12 cellular contexts compared by ENCODE assay signal in the genomic region with DNA sequence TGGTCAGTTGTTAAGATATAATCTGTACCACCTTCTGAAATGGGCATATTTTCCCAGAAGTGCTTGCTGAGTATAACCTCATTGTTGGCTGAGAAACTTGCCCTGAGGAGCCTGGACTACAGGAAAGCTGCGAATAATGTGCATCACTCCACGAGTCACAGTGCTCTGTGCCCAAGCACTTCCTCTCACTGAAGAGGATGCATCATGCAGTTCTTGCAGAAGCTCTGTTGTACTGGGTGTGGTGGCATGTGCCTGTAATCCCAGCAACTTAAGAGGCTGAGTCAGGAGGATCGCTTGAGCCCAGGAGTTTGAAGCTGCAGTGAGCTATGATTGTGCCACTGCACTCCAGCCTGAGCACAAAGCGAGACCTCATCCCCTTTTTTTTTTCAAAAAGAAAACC. TPM values are rescaled to one million over a fixed set of nuclear protein-coding genes. Genes with fewer than 3 reads are reported as not detected.
A peak's percentile ranks its signal among the peaks of the same experiment; 100 is the strongest.
DNase-seq lines count a peak whose midpoint lies in the region; TF ChIP-seq lines count a peak whose summit lies in the region.
"Had no signal": no experiment of that assay in that cellular context is flagged by ENCODE, and none has a peak within 500 bp of the region (broad histone marks: within the 10 kb centered on the region; RNA-seq: fewer than 3 reads in every experiment).

No MANE protein-coding gene starts in this region.

- no peaks in the 10 kb centered on the region for H3K9me3 Mint-ChIP-seq in activated CD4-positive, alpha-beta memory T cell treated with anti-CD3 and anti-CD28 coated beads, Interleukin-2, amount 10 ng/mL, durations not matched to agents 7 days and 5 days
- H3K9me3 Mint-ChIP-seq in Caco-2 (ENCODE audit: unreplicated experiment) (no peaks in the 10 kb centered on the region), type B pancreatic cell (no peaks in the 10 kb centered on the region)

- no peaks in the 10 kb centered on the region for H3K27me3 Mint-ChIP-seq in activated CD4-positive, alpha-beta memory T cell treated with anti-CD3 and anti-CD28 coated beads, Interleukin-2, amount 10 ng/mL, durations not matched to agents 7 days and 5 days
- H3K27me3 Mint-ChIP-seq in Caco-2 (ENCODE audit: insufficient read depth, unreplicated experiment) (no peaks in the 10 kb centered on the region), type B pancreatic cell (no peaks in the 10 kb centered on the region)

- intact Hi-C loops in Caco-2 (cut with micrococcal nuclease; ENCODE audit: unreplicated experiment): no loop called here

- H3K4me3 Mint-ChIP-seq in activated CD4-positive, alpha-beta memory T cell treated with anti-CD3 and anti-CD28 coated beads, Interleukin-2, amount 10 ng/mL, durations not matched to agents 7 days and 5 days: no peak overlapping the region
- H3K4me3 Mint-ChIP-seq in Caco-2 (ENCODE audit: unreplicated experiment) (no peak overlapping the region), type B pancreatic cell (no peak overlapping the region)
- H3K4me3 Mint-ChIP-seq: H9 had no signal

- DNase-seq in AG09319 (ENCODE audit: extremely low read depth, low read depth): peak; percentile 19
- peak; percentile 73 for DNase-seq in HCEC 1CT
- no peak for DNase-seq in activated CD4-positive, alpha-beta memory T cell treated with anti-CD3 and anti-CD28 coated beads, Interleukin-2, amount 10 ng/mL, durations not matched to agents 7 days and 5 days
- peak; percentile 75 for DNase-seq in islet precursor cell
- DNase-seq in Caco-2: no peak
- DNase-seq in stimulated activated CD4-positive, alpha-beta T cell treated with anti-CD3 and anti-CD28 coated beads, Interleukin-4, amount 100 ng/mL, for 1 hour: no peak
- no peak for DNase-seq in type B pancreatic cell (ENCODE audit: extremely low spot score, unreplicated experiment)
- no peak for DNase-seq in HPDE6-E6E7 (ENCODE audit: extremely low spot score)
- DNase-seq: activated T-cell treated with anti-CD3 and anti-CD28 coated beads, Interleukin-2, amount 50 U/mL, for 1 hour; H9; NCI-H2171 treated with DMSO at 0.1 percent for 48 hours; uterus had no signal

- H3K36me3 ChIP-seq in Caco-2 (ENCODE audit: control insufficient read depth, insufficient read depth, low read length): no peaks in the 10 kb centered on the region
- H3K36me3 ChIP-seq: uterus had no signal

- peak overlapping the region; percentile 31 for H3K27ac Mint-ChIP-seq in activated CD4-positive, alpha-beta memory T cell treated with anti-CD3 and anti-CD28 coated beads, Interleukin-2, amount 10 ng/mL, durations not matched to agents 7 days and 5 days
- H3K27ac Mint-ChIP-seq in Caco-2 (ENCODE audit: unreplicated experiment) (no peak overlapping the region), type B pancreatic cell (no peak overlapping the region)
- H3K27ac Mint-ChIP-seq: H9 had no signal

- no peaks in the 10 kb centered on the region for H3K9me3 ChIP-seq in Caco-2
- H3K9me3 ChIP-seq: uterus had no signal

- no TSS peak for BruUV-seq in Caco-2 (replicated peaks; lab: Mats Ljungman, UMichigan)

- H3K27me3 ChIP-seq in Caco-2 (replicated peaks; ENCODE audit: control insufficient read depth, insufficient read depth, low read length): no peaks in the 10 kb centered on the region
- H3K27me3 ChIP-seq: uterus had no signal

- H3K4me3 ChIP-seq in Caco-2 (ENCODE audit: low read depth, low read length): no peak overlapping the region
- H3K4me3 ChIP-seq: uterus had no signal

- peaks cover 41% of the 10 kb centered on the region for H3K4me1 Mint-ChIP-seq in activated CD4-positive, alpha-beta memory T cell treated with anti-CD3 and anti-CD28 coated beads, Interleukin-2, amount 10 ng/mL, durations not matched to agents 7 days and 5 days
- H3K4me1 Mint-ChIP-seq in Caco-2 (ENCODE audit: low read depth, unreplicated experiment) (peaks cover 7% of the 10 kb centered on the region), type B pancreatic cell (ENCODE audit: unreplicated experiment) (no peaks in the 10 kb centered on the region)
- H3K4me1 Mint-ChIP-seq: H9 had no signal

- H3K36me3 Mint-ChIP-seq in activated CD4-positive, alpha-beta memory T cell treated with anti-CD3 and anti-CD28 coated beads, Interleukin-2, amount 10 ng/mL, durations not matched to agents 7 days and 5 days (ENCODE audit: low read depth): peaks cover 43% of the 10 kb centered on the region
- H3K36me3 Mint-ChIP-seq in Caco-2 (ENCODE audit: insufficient read depth, unreplicated experiment): no peaks in the 10 kb centered on the region
- peaks cover 12% of the 10 kb centered on the region for H3K36me3 Mint-ChIP-seq in type B pancreatic cell

- CTCF ChIA-PET in activated CD4-positive, alpha-beta memory T cell treated with anti-CD3 and anti-CD28 coated beads, Interleukin-2, amount 10 ng/mL, durations not matched to agents 7 days and 5 days (lab: Charles Lee): interaction anchor here (0.6 to 1.3 kb wide), 3 partner anchors 14 to 47 kb away, joined by 3 read pairs; no protein-coding TSS in a partner anchor
- CTCF ChIA-PET in Caco-2 (lab: Charles Lee): no interaction called here

- POLR2A ChIA-PET in activated CD4-positive, alpha-beta memory T cell treated with anti-CD3 and anti-CD28 coated beads, Interleukin-2, amount 10 ng/mL, durations not matched to agents 7 days and 5 days (lab: Charles Lee): interaction anchor here (0.8 to 3.3 kb wide), 2 partner anchors 13 to 56 kb away, joined by 3 to 29 read pairs; a partner anchor contains a TSS
- POLR2A ChIA-PET in Caco-2 (lab: Charles Lee): no interaction called here

- TF ChIP-seq CTCF in AG09319 (IDR thresholded peaks at IDR 0.05; ENCODE audit: low read depth, low read length) (no peak), Caco-2 (IDR thresholded peaks at IDR 0.05; ENCODE audit: insufficient read depth in 1 of 2, low read depth in 1 of 2, low read length in 1 of 2, severe bottlenecking in 1 of 2, unreplicated experiment in 1 of 2) (no peak), type B pancreatic cell (conservative IDR thresholded peaks at IDR 0.05) (no peak)

- H3K4me1 ChIP-seq in Caco-2: no peaks in the 10 kb centered on the region
- H3K4me1 ChIP-seq: uterus had no signal

RNA-seq across cellular contexts. Expression of a gene that starts 56.9 kb away (rescaled TPM):
- 10 to 100 TPM; 79.0 to 82.9 TPM for total RNA-seq in activated CD4-positive, alpha-beta memory T cell treated with anti-CD3 and anti-CD28 coated beads, Interleukin-2, amount 10 ng/mL, durations not matched to agents 7 days and 5 days
- total RNA-seq in Caco-2 (2022) (2.7 TPM in 2 replicates), type B pancreatic cell (ENCODE audit: low replicate concordance) (7.5 and 14.0 TPM in 2 replicates)

Comparison
In these comparisons a context has a peak if more than half of its experiments do, and no peak if none do; other contexts are left out.
1. DNase-seq: peak in AG09319 (single experiment), HCEC 1CT (single experiment) and islet precursor cell (single experiment); none in activated CD4-positive, alpha-beta memory T cell treated with anti-CD3 and anti-CD28 coated beads, Interleukin-2, amount 10 ng/mL, durations not matched to agents 7 days and 5 days (single experiment), Caco-2 (0 of 2), stimulated activated CD4-positive, alpha-beta T cell treated with anti-CD3 and anti-CD28 coated beads, Interleukin-4, amount 100 ng/mL, for 1 hour (single experiment), type B pancreatic cell (single experiment) and HPDE6-E6E7 (single experiment).